8 cellular contexts compared by ENCODE assay signal in genomic region chr17:81510798-81511549, GRCh38. TPM values are rescaled to one million over a fixed set of nuclear protein-coding genes. Genes with fewer than 3 reads are reported as not detected.
DNase-seq lines count a peak whose midpoint lies in the region; ATAC-seq and TF ChIP-seq lines count a peak whose summit lies in the region.

No MANE protein-coding gene starts in this region.

- H3K4me3 ChIP-seq in AG04449 (ENCODE audit: low read depth, low read length): peak overlapping the region; percentile 96
- peak overlapping the region; percentile 79 for H3K4me3 ChIP-seq in IMR-90 (ENCODE audit: insufficient read depth, low read depth, low read length)
- H3K4me3 ChIP-seq in iPS-11a (ENCODE audit: low read depth, low read length): peak overlapping the region; percentile 94
- H3K4me3 ChIP-seq in smooth muscle cell: peak overlapping the region; percentile 96

- peak overlapping the region; percentile 85 for H2AK9ac ChIP-seq in IMR-90 (replicated peaks; ENCODE audit: low read depth, low read length, poor library complexity)

- peaks cover 1% of the 10 kb centered on the region for H3K9me3 Mint-ChIP-seq in activated naive CD8-positive, alpha-beta T cell treated with anti-CD3 and anti-CD28 coated beads for 36 hours

- H3K23ac ChIP-seq in IMR-90 (ENCODE audit: low read depth, low read length): peak overlapping the region; percentile 86

- H2AK5ac ChIP-seq in IMR-90 (ENCODE audit: low read depth, low read length): no peak overlapping the region

- TF ChIP-seq POLR2A in IMR-90 (IDR thresholded peaks at IDR 0.05; ENCODE audit: low read depth, low read length): no peak; the same call in 1 of the 2 replicates

- H3K4me2 ChIP-seq in IMR-90 (ENCODE audit: low read depth, low read length) (peak overlapping the region; percentile 70), smooth muscle cell (peak overlapping the region; percentile 95)

- no peaks in the 10 kb centered on the region for H3K27me3 ChIP-seq in IMR-90 (ENCODE audit: control insufficient read depth, insufficient read depth, low read length)
- H3K27me3 ChIP-seq in smooth muscle cell (ENCODE audit: low read depth): no peaks in the 10 kb centered on the region

- H3K4ac ChIP-seq in IMR-90 (ENCODE audit: low read depth, low read length): peak overlapping the region; percentile 69

- DNase-seq in AG04449 (ENCODE audit: low read depth, low spot score): no peak
- DNase-seq in IMR-90: no peak
- no peak for DNase-seq in activated naive CD8-positive, alpha-beta T cell treated with anti-CD3 and anti-CD28 coated beads for 36 hours
- no peak for DNase-seq in smooth muscle cell (lab: John Stamatoyannopoulos, UW; ENCODE audit: unreplicated experiment)
- no peak for DNase-seq in cerebellar nuclear complex (lab: John Stamatoyannopoulos, UW)
- DNase-seq in Ammon's horn (ENCODE audit: low spot score): no peak
- no peak for DNase-seq in HuH-7.5 (ENCODE audit: low spot score)

- H3K4me1 ChIP-seq in IMR-90 (ENCODE audit: control insufficient read depth, insufficient read depth, low read length) (peaks cover 2% of the 10 kb centered on the region), smooth muscle cell (ENCODE audit: low read depth) (peaks cover 16% of the 10 kb centered on the region)

- H4K20me1 ChIP-seq in IMR-90 (ENCODE audit: insufficient read depth, low read length): peaks cover 61% of the 10 kb centered on the region
- H4K20me1 ChIP-seq in smooth muscle cell (ENCODE audit: low read depth): peaks cover 65% of the 10 kb centered on the region

- peak overlapping the region; percentile 96 for H3K4me3 Mint-ChIP-seq in activated naive CD8-positive, alpha-beta T cell treated with anti-CD3 and anti-CD28 coated beads for 36 hours

- H3K9ac ChIP-seq in IMR-90 (ENCODE audit: low read depth, low read length) (peak overlapping the region; percentile 98), smooth muscle cell (ENCODE audit: low read depth) (peak overlapping the region; percentile 52)

- H3K79me1 ChIP-seq in IMR-90 (ENCODE audit: low read depth in 1 of 2, low read length in 2 of 2): peaks cover 0 to 44% of the 10 kb centered on the region in 2 experiments; a peak in 2 of 4 replicates

- no peak for TF ChIP-seq RAD21 in IMR-90 (IDR thresholded peaks at IDR 0.05; ENCODE audit: low read length)

- in situ Hi-C loops in IMR-90 (cut with MboI; ENCODE audit: low sequenced_read_pairs): no loop called here

- H3K27me3 Mint-ChIP-seq in activated naive CD8-positive, alpha-beta T cell treated with anti-CD3 and anti-CD28 coated beads for 36 hours: peaks cover 11% of the 10 kb centered on the region

- H3K14ac ChIP-seq in IMR-90 (replicated peaks; ENCODE audit: low read depth, low read length): peak overlapping the region; percentile 93

- peak overlapping the region; percentile 75 for H2BK5ac ChIP-seq in IMR-90 (ENCODE audit: low read depth, low read length, poor library complexity, severe bottlenecking)

- WGBS in IMR-90 (ENCODE audit: extremely low coverage in 2 of 2, insufficient read length in 1 of 2), 2 experiments: 0% methylated on average over 28 of the region's 46 CpGs; no CpG with 5 or more reads in 1 of the 2 experiments
- WGBS in smooth muscle cell (ENCODE audit: low lambda C conversion rate): 2% methylated on average over 46 of the region's 46 CpGs

- H4K91ac ChIP-seq in IMR-90 (ENCODE audit: insufficient read depth, low read depth, low read length): no peak overlapping the region

- H4K8ac ChIP-seq in IMR-90 (ENCODE audit: low read depth in 2 of 2, low read length in 2 of 2): no peak overlapping the region

- H3K27ac Mint-ChIP-seq in activated naive CD8-positive, alpha-beta T cell treated with anti-CD3 and anti-CD28 coated beads for 36 hours: peak overlapping the region; percentile 93

- CTCF ChIA-PET in AG04449 (lab: Yijun Ruan, JAX): no interaction called here
- CTCF ChIA-PET in IMR-90 (lab: Yijun Ruan, JAX): no interaction called here

- BruUV-seq in IMR-90 (replicated peaks; lab: Mats Ljungman, UMichigan): no TSS peak

- intact Hi-C loops in IMR-90 (cut with micrococcal nuclease): no loop called here

- H2AFZ ChIP-seq in IMR-90 (replicated peaks; ENCODE audit: low read length, poor library complexity): peak overlapping the region; percentile 75
- no peak overlapping the region for H2AFZ ChIP-seq in smooth muscle cell (ENCODE audit: low read depth)

- peaks cover 47% of the 10 kb centered on the region for H3K79me2 ChIP-seq in smooth muscle cell (ENCODE audit: low read depth)

- H3K4me1 Mint-ChIP-seq in activated naive CD8-positive, alpha-beta T cell treated with anti-CD3 and anti-CD28 coated beads for 36 hours: peaks cover 22% of the 10 kb centered on the region

- dilution Hi-C loops in IMR-90 (cut with HindIII; ENCODE audit: low sequenced_read_pairs, unreplicated experiment): no loop called here

- H3F3A ChIP-seq in smooth muscle cell (ENCODE audit: low read depth): peaks cover 57% of the 10 kb centered on the region

- peak overlapping the region; percentile 88 for H3K56ac ChIP-seq in IMR-90 (ENCODE audit: extremely low read depth, insufficient read depth, low read length)

- no peaks in the 10 kb centered on the region for H3K9me3 ChIP-seq in IMR-90 (ENCODE audit: control insufficient read depth, insufficient read depth, low read length)
- no peaks in the 10 kb centered on the region for H3K9me3 ChIP-seq in smooth muscle cell (replicated peaks; ENCODE audit: low read depth)

- no peak overlapping the region for H2BK15ac ChIP-seq in IMR-90 (ENCODE audit: low read depth, low read length)

- no peaks in the 10 kb centered on the region for H3K9me1 ChIP-seq in IMR-90 (ENCODE audit: insufficient read depth, low read length)

- ATAC-seq in IMR-90 (ENCODE audit: low read depth): no peak

- H4K5ac ChIP-seq in IMR-90 (ENCODE audit: low read depth, low read length): no peak overlapping the region

- no peak overlapping the region; the same call in 1 of the 2 replicates for H3K18ac ChIP-seq in IMR-90 (ENCODE audit: low read depth, low read length)

- H3K27ac ChIP-seq in IMR-90 (ENCODE audit: insufficient read depth, low read length) (peak overlapping the region; percentile 89), smooth muscle cell (ENCODE audit: low read depth) (peak overlapping the region; percentile 65)

- no peak overlapping the region for H2BK120ac ChIP-seq in IMR-90 (ENCODE audit: low read depth, low read length)

- TF ChIP-seq CTCF in AG04449 (IDR thresholded peaks at IDR 0.05; ENCODE audit: insufficient read depth, low read length, missing control alignments) (no peak), IMR-90 (conservative IDR thresholded peaks at IDR 0.05; ENCODE audit: low read depth, low read length) (no peak), smooth muscle cell (IDR thresholded peaks at IDR 0.05; ENCODE audit: borderline replicate concordance, insufficient read depth, poor library complexity, severe bottlenecking) (no peak)

- peaks cover 43% of the 10 kb centered on the region for H3K36me3 Mint-ChIP-seq in activated naive CD8-positive, alpha-beta T cell treated with anti-CD3 and anti-CD28 coated beads for 36 hours

- no peak overlapping the region for H2BK20ac ChIP-seq in IMR-90 (ENCODE audit: low read depth, low read length)

- POLR2A ChIA-PET in AG04449 (lab: Yijun Ruan, JAX) (interaction anchor here (0.7 to 3.3 kb wide), 7 partner anchors 10 to 200 kb away, joined by 3 to 8 read pairs (median 3); partner anchors contain the start of gene BAHCC1), IMR-90 (lab: Charles Lee; ENCODE audit: unreplicated experiment) (interaction anchor here (0.6 to 1.1 kb wide), 4 partner anchors 11 to 38 kb away, joined by 3 to 4 read pairs (median 3); no protein-coding TSS in a partner anchor)

- H3K36me3 ChIP-seq in IMR-90 (ENCODE audit: control insufficient read depth, insufficient read depth, low read length) (peaks cover 37% of the 10 kb centered on the region), smooth muscle cell (ENCODE audit: low read depth) (peaks cover 3% of the 10 kb centered on the region)

TF ChIP-seq in IMR-90, 13 proteins besides CTCF, POLR2A, EP300 and RAD21 (continues in another document):
- no peak for TF ChIP-seq CEBPB (IDR thresholded peaks at IDR 0.05; ENCODE audit: low read depth, low read length)
- no peak for TF ChIP-seq FOS (IDR thresholded peaks at IDR 0.05; ENCODE audit: low read depth, low read length)
- TF ChIP-seq MAZ (IDR thresholded peaks at IDR 0.05; ENCODE audit: borderline replicate concordance, low read depth, low read length): no peak
- TF ChIP-seq NFE2L2 (IDR thresholded peaks at IDR 0.05; ENCODE audit: low read depth, low read length): no peak
- TF ChIP-seq, protein P1, sequence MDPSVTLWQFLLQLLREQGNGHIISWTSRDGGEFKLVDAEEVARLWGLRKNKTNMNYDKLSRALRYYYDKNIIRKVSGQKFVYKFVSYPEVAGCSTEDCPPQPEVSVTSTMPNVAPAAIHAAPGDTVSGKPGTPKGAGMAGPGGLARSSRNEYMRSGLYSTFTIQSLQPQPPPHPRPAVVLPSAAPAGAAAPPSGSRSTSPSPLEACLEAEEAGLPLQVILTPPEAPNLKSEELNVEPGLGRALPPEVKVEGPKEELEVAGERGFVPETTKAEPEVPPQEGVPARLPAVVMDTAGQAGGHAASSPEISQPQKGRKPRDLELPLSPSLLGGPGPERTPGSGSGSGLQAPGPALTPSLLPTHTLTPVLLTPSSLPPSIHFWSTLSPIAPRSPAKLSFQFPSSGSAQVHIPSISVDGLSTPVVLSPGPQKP (IDR thresholded peaks at IDR 0.05; ENCODE audit: borderline replicate concordance, low read depth, low read length): no peak

RNA-seq across cellular contexts. Expression of gene ACTG1, which starts 1.6 kb away (rescaled TPM):
- total RNA-seq in IMR-90 (2012; rRNA removed): 12,144 and 15,732 TPM in 2 replicates
- polyA plus RNA-seq in IMR-90 (2012; rRNA removed): 10,271 and 10,907 TPM in 2 replicates
- 46,606 and 47,328 TPM in 2 replicates for polyA plus RNA-seq in IMR-90 (2012; cell fraction: cytosol; rRNA removed)
- 8,917 and 28,399 TPM in 2 replicates for polyA plus RNA-seq in IMR-90 (2012; cell fraction: nucleus; rRNA removed; ENCODE audit: low replicate concordance)
- total RNA-seq in activated naive CD8-positive, alpha-beta T cell treated with anti-CD3 and anti-CD28 coated beads for 36 hours: 1,000 to 10,000 TPM; 4,989 to 4,998 TPM
- total RNA-seq in smooth muscle cell: 6,157 and 6,793 TPM in 2 replicates
- polyA plus RNA-seq in smooth muscle cell: 5,089 and 5,332 TPM in 2 replicates

RNA-seq across cellular contexts. Expression of gene FSCN2, which starts 17.2 kb away (rescaled TPM):
- total RNA-seq in IMR-90 (2012; rRNA removed): 0.18 and 0.28 TPM in 2 replicates
- 0.84 and 1.1 TPM in 2 replicates for polyA plus RNA-seq in IMR-90 (2012; rRNA removed)
- polyA plus RNA-seq in IMR-90 (2012; cell fraction: cytosol; rRNA removed): 0.22 and 0.96 TPM in 2 replicates
- polyA plus RNA-seq in IMR-90 (2012; cell fraction: nucleus; rRNA removed; ENCODE audit: low replicate concordance): 2.6 and 6.7 TPM in 2 replicates
- under 1 TPM; 0.29 to 0.36 TPM for total RNA-seq in activated naive CD8-positive, alpha-beta T cell treated with anti-CD3 and anti-CD28 coated beads for 36 hours
- 0.63 and 2.2 TPM in 2 replicates for total RNA-seq in smooth muscle cell
- 0.56 and 0.72 TPM in 2 replicates for polyA plus RNA-seq in smooth muscle cell

RNA-seq across cellular contexts. Expression of gene FAAP100, which starts 41.2 kb away (rescaled TPM):
- 7.5 and 7.9 TPM in 2 replicates for total RNA-seq in IMR-90 (2012; rRNA removed)
- 24.8 and 27.5 TPM in 2 replicates for polyA plus RNA-seq in IMR-90 (2012; rRNA removed)
- 14.4 and 23.9 TPM in 2 replicates for polyA plus RNA-seq in IMR-90 (2012; cell fraction: cytosol; rRNA removed)
- 48.3 and 135 TPM in 2 replicates for polyA plus RNA-seq in IMR-90 (2012; cell fraction: nucleus; rRNA removed; ENCODE audit: low replicate concordance)
- total RNA-seq in activated naive CD8-positive, alpha-beta T cell treated with anti-CD3 and anti-CD28 coated beads for 36 hours: 10 to 100 TPM; 48.1 to 51.1 TPM
- 17.9 and 19.4 TPM in 2 replicates for total RNA-seq in smooth muscle cell
- polyA plus RNA-seq in smooth muscle cell: 25.4 and 28.5 TPM in 2 replicates
